1 cellular context compared by ENCODE assay signal in the genomic region with DNA sequence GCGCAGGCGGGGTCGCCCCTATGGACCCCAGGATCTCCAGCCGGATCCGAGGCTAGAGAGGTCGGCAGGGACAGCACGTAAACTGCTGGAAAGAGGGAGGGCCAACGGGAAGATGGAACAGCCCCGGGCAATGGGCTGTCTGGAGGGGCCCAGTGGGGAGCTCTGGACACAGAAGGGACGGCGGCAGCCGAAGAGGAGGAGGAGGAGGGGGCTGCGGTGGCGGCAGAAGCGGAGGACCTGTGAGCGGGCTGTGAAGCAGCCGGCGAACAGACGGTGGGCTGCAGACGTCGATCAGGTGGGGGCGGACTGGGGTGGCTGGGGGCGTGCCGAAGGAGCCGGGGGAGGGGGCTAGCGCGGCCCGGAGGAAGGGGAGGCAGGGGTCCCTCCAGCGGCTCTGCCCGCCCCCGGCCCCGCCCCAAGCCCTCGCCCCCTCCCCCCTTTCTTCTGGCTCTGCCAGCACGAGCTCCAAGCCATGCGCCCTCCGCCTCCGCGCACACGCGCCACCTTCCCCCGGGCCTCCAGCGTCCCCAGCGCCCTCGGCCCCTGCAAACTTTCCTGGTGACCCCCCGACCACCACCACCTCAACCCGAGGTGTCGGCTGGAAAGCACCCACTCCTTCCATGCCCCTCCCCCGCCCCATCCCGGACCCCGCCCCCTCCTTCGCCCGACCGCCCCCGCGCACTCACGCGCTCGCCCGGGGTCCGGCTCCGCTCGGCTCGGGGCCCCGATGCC.
TF ChIP-seq lines count a peak whose summit lies in the region.

No MANE protein-coding gene starts in this region.

TF ChIP-seq in neural cell, 6 proteins besides CTCF, POLR2A, EP300 and RAD21:
- TF ChIP-seq, protein P1, sequence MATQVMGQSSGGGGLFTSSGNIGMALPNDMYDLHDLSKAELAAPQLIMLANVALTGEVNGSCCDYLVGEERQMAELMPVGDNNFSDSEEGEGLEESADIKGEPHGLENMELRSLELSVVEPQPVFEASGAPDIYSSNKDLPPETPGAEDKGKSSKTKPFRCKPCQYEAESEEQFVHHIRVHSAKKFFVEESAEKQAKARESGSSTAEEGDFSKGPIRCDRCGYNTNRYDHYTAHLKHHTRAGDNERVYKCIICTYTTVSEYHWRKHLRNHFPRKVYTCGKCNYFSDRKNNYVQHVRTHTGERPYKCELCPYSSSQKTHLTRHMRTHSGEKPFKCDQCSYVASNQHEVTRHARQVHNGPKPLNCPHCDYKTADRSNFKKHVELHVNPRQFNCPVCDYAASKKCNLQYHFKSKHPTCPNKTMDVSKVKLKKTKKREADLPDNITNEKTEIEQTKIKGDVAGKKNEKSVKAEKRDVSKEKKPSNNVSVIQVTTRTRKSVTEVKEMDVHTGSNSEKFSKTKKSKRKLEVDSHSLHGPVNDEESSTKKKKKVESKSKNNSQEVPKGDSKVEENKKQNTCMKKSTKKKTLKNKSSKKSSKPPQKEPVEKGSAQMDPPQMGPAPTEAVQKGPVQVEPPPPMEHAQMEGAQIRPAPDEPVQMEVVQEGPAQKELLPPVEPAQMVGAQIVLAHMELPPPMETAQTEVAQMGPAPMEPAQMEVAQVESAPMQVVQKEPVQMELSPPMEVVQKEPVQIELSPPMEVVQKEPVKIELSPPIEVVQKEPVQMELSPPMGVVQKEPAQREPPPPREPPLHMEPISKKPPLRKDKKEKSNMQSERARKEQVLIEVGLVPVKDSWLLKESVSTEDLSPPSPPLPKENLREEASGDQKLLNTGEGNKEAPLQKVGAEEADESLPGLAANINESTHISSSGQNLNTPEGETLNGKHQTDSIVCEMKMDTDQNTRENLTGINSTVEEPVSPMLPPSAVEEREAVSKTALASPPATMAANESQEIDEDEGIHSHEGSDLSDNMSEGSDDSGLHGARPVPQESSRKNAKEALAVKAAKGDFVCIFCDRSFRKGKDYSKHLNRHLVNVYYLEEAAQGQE (IDR thresholded peaks at IDR 0.05; ENCODE audit: borderline replicate concordance) = peak; percentile 35
- no peak for TF ChIP-seq TAF1 (IDR thresholded peaks at IDR 0.05; ENCODE audit: low read depth)
- TF ChIP-seq SMC3 (conservative IDR thresholded peaks at IDR 0.05; ENCODE audit: poor library complexity) = no peak
- peak; percentile 50 for TF ChIP-seq POLR2AphosphoS5 (IDR thresholded peaks at IDR 0.05)
